In genomic region chr15:89052474-89052873, GRCh38 we compare ENCODE assay signal across 11 cellular contexts. TPM values are rescaled to one million over a fixed set of nuclear protein-coding genes. Genes with fewer than 3 reads are reported as not detected.
DNase-seq lines count a peak whose midpoint lies in the region; TF ChIP-seq lines count a peak whose summit lies in the region.
"Had no signal": no experiment of that assay in that cellular context is flagged by ENCODE, and none has a peak within 500 bp of the region (broad histone marks: within the 10 kb centered on the region; RNA-seq: fewer than 3 reads in every experiment).

No MANE protein-coding gene starts in this region.

- H3K27ac Mint-ChIP-seq in progenitor cell of endocrine pancreas = no peak overlapping the region

- peaks cover 5% of the 10 kb centered on the region for H3K9me3 Mint-ChIP-seq in progenitor cell of endocrine pancreas (ENCODE audit: low read depth)

- H3K27me3 Mint-ChIP-seq in progenitor cell of endocrine pancreas = no peaks in the 10 kb centered on the region

- H3K36me3 Mint-ChIP-seq in progenitor cell of endocrine pancreas (ENCODE audit: insufficient read depth) = no peaks in the 10 kb centered on the region

- DNase-seq in GM04504 (ENCODE audit: low read depth) (peak; percentile 91), SK-MEL-5 (ENCODE audit: low read depth, low spot score) (peak; percentile 10), fibroblast of peridontal ligament (ENCODE audit: extremely low read depth) (peak; percentile 98), smooth muscle cell of the brain vasculature (ENCODE audit: low read depth, low spot score) (peak; percentile 78), head of caudate nucleus (no peak), NCI-H2227 (lab: John Stamatoyannopoulos, UW; ENCODE audit: unreplicated experiment) (no peak), progenitor cell of endocrine pancreas (ENCODE audit: low spot score, unreplicated experiment) (no peak), NCI-H2081 (lab: John Stamatoyannopoulos, UW) (no peak)
- DNase-seq: activated CD4-positive, alpha-beta T cell treated with anti-CD3 and anti-CD28 coated beads, Interleukin-2, amount 50 U/mL, for 48 hours; glutamatergic neuron; stimulated activated naive CD4-positive, alpha-beta T cell treated with Interleukin-2 at 50 U/mL for 16 hours had no signal

- no peak overlapping the region for H3K4me3 Mint-ChIP-seq in progenitor cell of endocrine pancreas (ENCODE audit: low read depth)

- in situ Hi-C loops in SK-MEL-5 (cut with HindIII; ENCODE audit: low pct_unique_long_range_greater_than_20kb, low sequenced_read_pairs) = no loop called here

- intact Hi-C loops in head of caudate nucleus (cut with DNase I) = no loop called here

- TF ChIP-seq CTCF in progenitor cell of endocrine pancreas (IDR thresholded peaks at IDR 0.05; ENCODE audit: unreplicated experiment) = no peak

- H3K4me1 Mint-ChIP-seq in progenitor cell of endocrine pancreas (ENCODE audit: low read depth) = peaks cover 1% of the 10 kb centered on the region

RNA-seq across cellular contexts. Expression of gene ABHD2, which starts 35.8 kb away (rescaled TPM):
- 42.8 and 46.7 TPM in 2 replicates for total RNA-seq in SK-MEL-5 (2014; rRNA removed; shearing (Covaris generic))
- polyA plus RNA-seq in SK-MEL-5 (2015; cell fraction: cytosol; rRNA removed) = 40.4 and 65.8 TPM in 2 replicates
- polyA plus RNA-seq in SK-MEL-5 (2015; cell fraction: nucleus; rRNA removed) = 11.7 and 19.8 TPM in 2 replicates
- 53.1 and 54.4 TPM in 2 replicates for total RNA-seq in progenitor cell of endocrine pancreas

Comparison
In these comparisons a context has a peak if more than half of its experiments do, and no peak if none do; other contexts are left out.
1. DNase-seq: peak in GM04504 (single experiment), SK-MEL-5 (single experiment), fibroblast of peridontal ligament (single experiment) and smooth muscle cell of the brain vasculature (single experiment); none in head of caudate nucleus (0 of 42), NCI-H2227 (single experiment), progenitor cell of endocrine pancreas (single experiment) and NCI-H2081 (0 of 2).